In genomic region chr15:61075741-61076140, GRCh38 we compare ENCODE assay signal across 28 cellular contexts.
"Had no signal": no experiment of that assay in that cellular context is flagged by ENCODE, and none has a peak within 500 bp of the region (broad histone marks: within the 10 kb centered on the region; RNA-seq: fewer than 3 reads in every experiment).

No MANE protein-coding gene starts in this region.

- H3K4me2 ChIP-seq: hepatocyte, smooth muscle cell had no signal

- H3K27ac Mint-ChIP-seq: memory B cell; mesothelial cell of epicardium; naive B cell; natural killer cell treated with Interleukin-12 subunit alpha and Interleukin-12 subunit beta and Interleukin-15 and Interleukin-18, amount 100 ng/mL, for 72 hours; stimulated activated naive CD8-positive, alpha-beta T cell treated with anti-CD3 and anti-CD28 coated beads, Interleukin-15, amount 100 ng/mL, for 72 hours; type B pancreatic cell had no signal

- H3K9me3 ChIP-seq: heart left ventricle, mucosa of descending colon, prostate gland, right atrium auricular region, suprapubic skin, thyroid gland had no signal

- H3K4me3 Mint-ChIP-seq: memory B cell; mesothelial cell of epicardium; naive B cell; natural killer cell treated with Interleukin-12 subunit alpha and Interleukin-12 subunit beta and Interleukin-15 and Interleukin-18, amount 100 ng/mL, for 72 hours; stimulated activated naive CD8-positive, alpha-beta T cell treated with anti-CD3 and anti-CD28 coated beads, Interleukin-15, amount 100 ng/mL, for 72 hours; type B pancreatic cell had no signal

- H3K27ac ChIP-seq: coronary artery, heart left ventricle, hepatocyte, prostate gland, right atrium auricular region, suprapubic skin, thyroid gland had no signal

- H3K4me1 ChIP-seq: prostate gland, right atrium auricular region, thyroid gland had no signal

- ATAC-seq: heart left ventricle; left lobe of liver; mucosa of descending colon; natural killer cell treated with Interleukin-12 subunit alpha and Interleukin-12 subunit beta and Interleukin-15 and Interleukin-18, amount 100 ng/mL, for 72 hours; sciatic nerve; stimulated activated naive CD8-positive, alpha-beta T cell treated with anti-CD3 and anti-CD28 coated beads, Interleukin-15, amount 100 ng/mL, for 72 hours had no signal

- H3K36me3 Mint-ChIP-seq: memory B cell; mesothelial cell of epicardium; naive B cell; natural killer cell treated with Interleukin-12 subunit alpha and Interleukin-12 subunit beta and Interleukin-15 and Interleukin-18, amount 100 ng/mL, for 72 hours; type B pancreatic cell had no signal

- H3K4me3 ChIP-seq: coronary artery, heart left ventricle, hepatocyte, lung, mucosa of descending colon, prostate gland, right atrium auricular region, smooth muscle cell, suprapubic skin, thyroid gland had no signal

- H3K9me3 Mint-ChIP-seq: memory B cell; mesothelial cell of epicardium; naive B cell; natural killer cell treated with Interleukin-12 subunit alpha and Interleukin-12 subunit beta and Interleukin-15 and Interleukin-18, amount 100 ng/mL, for 72 hours; stimulated activated naive CD8-positive, alpha-beta T cell treated with anti-CD3 and anti-CD28 coated beads, Interleukin-15, amount 100 ng/mL, for 72 hours; type B pancreatic cell had no signal

- H3K27me3 ChIP-seq: heart left ventricle, hepatocyte, right atrium auricular region, suprapubic skin, thyroid gland had no signal

- H3K27me3 Mint-ChIP-seq: naive B cell had no signal

- H2AFZ ChIP-seq: hepatocyte had no signal

- H3K36me3 ChIP-seq: heart left ventricle, prostate gland, right atrium auricular region, suprapubic skin, thyroid gland had no signal

- H3K4me1 Mint-ChIP-seq: memory B cell; naive B cell; stimulated activated naive CD8-positive, alpha-beta T cell treated with anti-CD3 and anti-CD28 coated beads, Interleukin-15, amount 100 ng/mL, for 72 hours had no signal

- DNase-seq: dermis blood vessel endothelial cell; effector memory CD4-positive, alpha-beta T cell; erythroblast; heart left ventricle; kidney; mucosa of descending colon; naive B cell; nucleus accumbens; stimulated activated CD4-positive, alpha-beta T cell treated with anti-CD3 and anti-CD28 coated beads, Interleukin-12 subunit alpha, Interleukin-12 subunit beta, amount 100 ng/mL, for 4 hours; stimulated activated CD4-positive, alpha-beta T cell treated with anti-CD3 and anti-CD28 coated beads, Interleukin-1b, Interleukin-23, amount 100 ng/mL, for 48 hours; stimulated activated CD4-positive, alpha-beta T cell treated with anti-CD3 and anti-CD28 coated beads, Interleukin-4, amount 100 ng/mL, for 1 hour; stimulated activated CD8-positive, alpha-beta memory T cell treated with anti-CD3 and anti-CD28 coated beads, Interleukin-4, amount 100 ng/mL, for 48 hours; stimulated activated naive CD4-positive, alpha-beta T cell; stimulated activated naive CD8-positive, alpha-beta T cell treated with anti-CD3 and anti-CD28 coated beads, Interleukin-15, amount 100 ng/mL, for 72 hours; thyroid gland had no signal

- H3K79me2 ChIP-seq: hepatocyte had no signal
